1 cellular context compared by ENCODE assay signal in genomic region chr3:105824129-105824528, GRCh38.
TF ChIP-seq lines count a peak whose summit lies in the region.

No MANE protein-coding gene starts in this region.

TF ChIP-seq in WTC11, 78 proteins besides CTCF, POLR2A, EP300 and RAD21 (continued from another document):
- TF ChIP-seq TEAD1 (CRISPR knock-in tag; IDR thresholded peaks at IDR 0.05): no peak
- TF ChIP-seq JAZF1 (CRISPR knock-in tag; IDR thresholded peaks at IDR 0.05): no peak
- TF ChIP-seq ESRRA (CRISPR knock-in tag; IDR thresholded peaks at IDR 0.05; ENCODE audit: borderline replicate concordance): no peak
- no peak for TF ChIP-seq ELF4 (CRISPR knock-in tag; IDR thresholded peaks at IDR 0.05; ENCODE audit: low read depth)
